In genomic region chr21:25845729-25846256, GRCh38 we compare ENCODE assay signal across 1 cellular context.
TF ChIP-seq lines count a peak whose summit lies in the region.

No MANE protein-coding gene starts in this region.

TF ChIP-seq in GM12878, 131 proteins besides CTCF, POLR2A, EP300 and RAD21 (continued from another document):
- TF ChIP-seq ATF3 (IDR thresholded peaks at IDR 0.05; ENCODE audit: borderline replicate concordance, extremely low read depth, low read depth, low read length): no peak
- no peak for TF ChIP-seq CHD2 (IDR thresholded peaks at IDR 0.05; ENCODE audit: borderline replicate concordance, low read depth, low read length)
- peak; percentile 46; the same call in 1 of the 2 replicates for TF ChIP-seq ZBED1 (IDR thresholded peaks at IDR 0.05; ENCODE audit: borderline replicate concordance)
- TF ChIP-seq RUNX3 (IDR thresholded peaks at IDR 0.05; ENCODE audit: low read length): peak; percentile 11; the same call in 1 of the 2 replicates
- TF ChIP-seq ZNF217 (IDR thresholded peaks at IDR 0.05): peak; percentile 57; the same call in 1 of the 2 replicates
- TF ChIP-seq ETV6 (conservative IDR thresholded peaks at IDR 0.05 in 1 of 2, IDR thresholded peaks at IDR 0.05 in 1 of 2; ENCODE audit: borderline replicate concordance in 1 of 2, low read depth in 1 of 2): peak in 1 of 2 experiments; percentile 18; a peak in 1 of 4 replicates
- TF ChIP-seq EED (IDR thresholded peaks at IDR 0.05; ENCODE audit: low read depth): 0 out of 2 replicates have a peak, but pooled peaks have one; percentile 18
- peak; percentile 43; the same call in 1 of the 2 replicates for TF ChIP-seq MTA2 (IDR thresholded peaks at IDR 0.05; ENCODE audit: low read depth)
